Comparison of ENCODE assay signal across 8 cellular contexts in the genomic region with DNA sequence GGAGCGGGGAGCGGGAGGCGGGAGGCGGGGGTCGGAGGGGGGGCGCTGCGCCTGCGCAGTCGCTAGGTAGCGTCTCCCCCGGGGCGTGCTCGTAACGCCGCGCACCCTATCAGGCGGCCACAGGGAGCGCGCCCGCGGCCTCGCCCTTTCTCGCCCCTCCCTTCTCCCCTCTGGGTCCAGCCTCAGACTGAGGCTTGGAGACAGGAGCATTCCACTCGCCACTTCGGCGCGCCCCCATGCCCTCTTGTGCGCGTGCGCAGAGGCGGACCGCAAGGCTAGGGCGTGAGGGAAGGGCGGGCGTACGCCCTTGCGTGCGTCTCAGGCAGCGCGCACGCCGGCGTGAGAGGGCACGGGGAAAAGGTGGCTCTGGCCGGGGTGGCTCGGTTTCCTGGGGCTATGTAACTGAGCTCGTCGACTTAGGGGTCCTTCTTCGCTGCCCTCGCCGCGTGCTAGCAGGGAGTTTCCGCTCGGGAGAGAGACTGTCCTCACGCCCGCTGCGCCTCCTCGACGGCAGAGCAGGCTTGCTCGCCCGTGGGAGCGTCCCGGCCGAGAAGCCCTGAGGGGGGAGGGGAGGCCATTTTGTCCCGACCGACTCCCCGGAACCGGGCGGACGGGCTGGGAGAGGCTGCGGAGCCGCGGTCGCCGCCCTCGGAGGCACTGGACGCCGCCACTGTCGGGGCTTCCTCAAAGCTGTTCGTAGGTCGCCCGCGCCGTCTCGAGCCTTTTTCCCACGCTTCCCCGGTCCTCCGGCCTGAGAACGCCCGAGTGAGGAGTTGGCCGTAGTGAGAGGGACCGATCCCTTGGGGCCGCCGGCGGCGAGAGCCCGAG. TPM values are rescaled to one million over a fixed set of nuclear protein-coding genes. Genes with fewer than 3 reads are reported as not detected.
DNase-seq lines count a peak whose midpoint lies in the region; ATAC-seq and TF ChIP-seq lines count a peak whose summit lies in the region.

RAB10 (plus strand) TSS at position 316 of the 828 bp plus-strand sequence. CDS start 525 bp downstream, outside the sequence.

- peak; percentile 89 for ATAC-seq in HG02870 (IDR thresholded peaks at IDR 0.05; ENCODE audit: unreplicated experiment)
- ATAC-seq in heart right ventricle, result peak; percentile 93 to 98 (median 96)

- no peaks in the 10 kb centered on the region for H3K27me3 ChIP-seq in heart right ventricle

- TF ChIP-seq CTCF in GM13976 (IDR thresholded peaks at IDR 0.05; ENCODE audit: borderline replicate concordance, control extremely low read depth, extremely low read depth, insufficient read depth, missing control alignments) (no peak), heart right ventricle (IDR thresholded peaks at IDR 0.05) (peak in 4 of 9 donors; percentile 18 to 34 (median 24)), progenitor cell of endocrine pancreas (IDR thresholded peaks at IDR 0.05; ENCODE audit: unreplicated experiment) (no peak)

- peaks cover 2 to 44% (median 39%) of the 10 kb centered on the region in 9 donors for H3K4me1 ChIP-seq in heart right ventricle

- H3K9me3 Mint-ChIP-seq in progenitor cell of endocrine pancreas (ENCODE audit: low read depth), result no peaks in the 10 kb centered on the region

- no peaks in the 10 kb centered on the region for H3K27me3 Mint-ChIP-seq in progenitor cell of endocrine pancreas

- in situ Hi-C loops in GM13976 (cut with MboI; ENCODE audit: low sequenced_read_pairs, unreplicated experiment), result no loop called here

- H3K36me3 Mint-ChIP-seq in progenitor cell of endocrine pancreas (ENCODE audit: insufficient read depth), result peaks cover 10% of the 10 kb centered on the region

- peak within 1 kb of the TSS; percentile 98 for H3K27ac Mint-ChIP-seq in progenitor cell of endocrine pancreas

- peak within 1 kb of the TSS; percentile 91 to 98 (median 96) for H3K27ac ChIP-seq in heart right ventricle

- WGBS in heart right ventricle, 2 donors, result 0% methylated on average over 82 to 95 of the region's 97 CpGs

- peaks cover 0 to 23% (median 0%) of the 10 kb centered on the region in 9 donors for H3K36me3 ChIP-seq in heart right ventricle

- H3K9me3 ChIP-seq in heart right ventricle, result no peaks in the 10 kb centered on the region

- intact Hi-C loops in T-helper 1 cell treated with Interleukin-12 subunit alpha and Interleukin-12 subunit beta and Interleukin-4 antibody, amounts not matched to agents 30 ng/mL and 1 ng/mL, for 36 hours (cut with micrococcal nuclease), result loop anchor here (1.0 to 10.0 kb wide), 17 partner anchors 34 to 1959 kb away; partner anchors contain the start of genes ASXL2, CENPO, DNAJC27 and DTNB
- intact Hi-C loops in heart right ventricle (cut with DNase I), result no loop called here

- H3K4me3 Mint-ChIP-seq in progenitor cell of endocrine pancreas (ENCODE audit: low read depth), result peak within 1 kb of the TSS; percentile 94

- H3K4me3 ChIP-seq in heart right ventricle, result peak within 1 kb of the TSS; percentile 65 to 97 (median 88)

- H3K4me1 Mint-ChIP-seq in progenitor cell of endocrine pancreas (ENCODE audit: low read depth), result peaks cover 14% of the 10 kb centered on the region

- DNase-seq in GM13976 (ENCODE audit: low spot score), result peak; percentile 99
- peak; percentile 94 for DNase-seq in NCI-H146 treated with DMSO at 0.1 percent for 48 hours (lab: John Stamatoyannopoulos, UW; ENCODE audit: unreplicated experiment)
- DNase-seq in amniotic epithelial cell (ENCODE audit: low read depth), result peak; percentile 97
- DNase-seq in heart right ventricle, result peak; percentile 99 to 100
- peak; percentile 99 for DNase-seq in progenitor cell of endocrine pancreas (ENCODE audit: low spot score, unreplicated experiment)
- peak; percentile 99 for DNase-seq in ureter (ENCODE audit: low spot score)

RNA-seq across cellular contexts. Expression of gene RAB10, which starts in this region (rescaled TPM):
- total RNA-seq in T-helper 1 cell treated with Interleukin-12 subunit alpha and Interleukin-12 subunit beta and Interleukin-4 antibody, amounts not matched to agents 30 ng/mL and 1 ng/mL, for 36 hours, result 117 and 126 TPM in 2 replicates
- total RNA-seq in heart right ventricle, result 100 to 1,000 TPM in 4 of 10 donors, 10 to 100 TPM in 6; 86.4 to 110 (median 94.9) TPM
- polyA plus RNA-seq in heart right ventricle, result 10 to 100 TPM; 32.2 to 47.6 TPM
- 106 and 114 TPM in 2 replicates for total RNA-seq in progenitor cell of endocrine pancreas
- 180 TPM for total RNA-seq in ureter

Comparison
In these comparisons a context has a peak if more than half of its experiments do, and no peak if none do; other contexts are left out.
1. Peak in every context shown above with its lines: DNase-seq, ATAC-seq, H3K4me3 ChIP-seq and H3K27ac ChIP-seq.